24 cellular contexts compared by ENCODE assay signal in the genomic region with DNA sequence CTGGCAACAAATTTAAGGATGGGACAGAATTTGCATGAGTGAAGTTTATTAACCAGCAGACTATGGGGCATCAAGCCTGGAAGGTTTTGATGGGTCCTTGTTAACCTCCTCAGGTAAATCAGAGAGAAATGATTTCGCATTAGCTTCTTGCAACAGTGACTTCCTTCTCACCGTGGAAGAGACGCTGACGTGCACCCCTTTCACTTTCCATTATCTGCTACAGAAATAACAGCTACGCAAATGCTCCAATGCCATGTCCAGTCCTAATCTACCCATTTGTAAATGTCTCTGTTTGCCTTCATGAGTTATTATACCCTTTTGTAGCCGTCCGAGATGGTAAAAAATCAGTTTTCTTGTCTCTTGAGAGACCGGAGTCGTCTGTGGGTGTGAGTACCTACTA.
DNase-seq lines count a peak whose midpoint lies in the region; ATAC-seq and TF ChIP-seq lines count a peak whose summit lies in the region.
"Had no signal": no experiment of that assay in that cellular context is flagged by ENCODE, and none has a peak within 500 bp of the region (broad histone marks: within the 10 kb centered on the region; RNA-seq: fewer than 3 reads in every experiment).

No MANE protein-coding gene starts in this region.

- H3K36me3 Mint-ChIP-seq in activated B cell treated with CpG ODN at 0.5 μM for 24 hours (ENCODE audit: low read depth), result peaks cover 76% of the 10 kb centered on the region
- H3K36me3 Mint-ChIP-seq: CD14-positive monocyte had no signal

- WGBS in thyroid gland, 2 donors, result 90 to 93% methylated on average over 9 of the region's 9 CpGs

- H3K9me3 Mint-ChIP-seq in activated B cell treated with CpG ODN at 0.5 μM for 24 hours, result no peaks in the 10 kb centered on the region
- H3K9me3 Mint-ChIP-seq: CD8-positive, alpha-beta memory T cell had no signal

- peaks cover 5% of the 10 kb centered on the region for H3K4me1 Mint-ChIP-seq in activated B cell treated with CpG ODN at 0.5 μM for 24 hours
- H3K4me1 Mint-ChIP-seq: CD8-positive, alpha-beta memory T cell had no signal

- POLR2A ChIA-PET in activated B cell treated with CpG ODN at 0.5 μM for 24 hours (lab: Charles Lee), result no interaction called here

- no peak overlapping the region for H3K27ac ChIP-seq in thyroid gland
- H3K27ac ChIP-seq: A549, SJSA1 had no signal

- ATAC-seq in HG03432 (IDR thresholded peaks at IDR 0.05; ENCODE audit: unreplicated experiment) (peak; percentile 92), activated B cell treated with CpG ODN at 0.5 μM for 24 hours (ENCODE audit: low read depth) (no peak), HG03135 (IDR thresholded peaks at IDR 0.05; ENCODE audit: unreplicated experiment) (no peak)
- ATAC-seq: A549, HCT116 had no signal

- H3K9me3 ChIP-seq in thyroid gland, result no peaks in the 10 kb centered on the region
- H3K9me3 ChIP-seq: A549, SJSA1 had no signal

- CTCF ChIA-PET in activated B cell treated with CpG ODN at 0.5 μM for 24 hours (lab: Charles Lee), result no interaction called here

- peak overlapping the region; percentile 10 for H3K27ac Mint-ChIP-seq in activated B cell treated with CpG ODN at 0.5 μM for 24 hours
- H3K27ac Mint-ChIP-seq: CD14-positive monocyte had no signal

- TF ChIP-seq CTCF in GM12865 (IDR thresholded peaks at IDR 0.05; ENCODE audit: insufficient read depth, low read depth, low read length, missing control alignments) (no peak), activated B cell treated with CpG ODN at 0.5 μM for 24 hours (IDR thresholded peaks at IDR 0.05) (no peak), thyroid gland (IDR thresholded peaks at IDR 0.05) (no peak)

- intact Hi-C loops in activated B cell treated with CpG ODN at 0.5 μM for 24 hours (cut with micrococcal nuclease), result no loop called here
- intact Hi-C loops in thyroid gland (cut with DNase I), result no loop called here
- intact Hi-C loops in head of caudate nucleus (cut with DNase I), result no loop called here

- H3K4me3 ChIP-seq in GM12865 (ENCODE audit: low read depth, low read length) (peak overlapping the region; percentile 12; the same call in 1 of the 2 replicates), thyroid gland (replicated peaks in 1 of 3) (no peak overlapping the region)
- H3K4me3 ChIP-seq: A549, SJSA1 had no signal

- in situ Hi-C loops in G401 (cut with HindIII; ENCODE audit: low sequenced_read_pairs), result no loop called here

- no peaks in the 10 kb centered on the region for H3K4me1 ChIP-seq in thyroid gland
- H3K4me1 ChIP-seq: A549, SJSA1 had no signal

- TF ChIP-seq POLR2A in thyroid gland (IDR thresholded peaks at IDR 0.05), result no peak

- DNase-seq in GM12865 (ENCODE audit: low read depth) (peak; percentile 18), activated B cell treated with CpG ODN at 0.5 μM for 24 hours (no peak), thyroid gland (no peak), head of caudate nucleus (no peak), G401 (ENCODE audit: low spot score) (no peak)
- DNase-seq: AML-193; CD8-positive, alpha-beta memory T cell; DND-41; MV-4-11; NCI-H1105; NCI-H1436 treated with DMSO at 0.1 percent for 48 hours; NCI-H1930; NCI-H446 treated with DMSO at 0.1 percent for 48 hours; NCI-H526; NCI-H82; Right ventricle myocardium superior; RPMI8226; T-helper 2 cell had no signal

- H3K36me3 ChIP-seq in thyroid gland, result no peaks in the 10 kb centered on the region

- H3K27me3 ChIP-seq in thyroid gland, result no peaks in the 10 kb centered on the region
- H3K27me3 ChIP-seq: SJSA1 had no signal

- no peaks in the 10 kb centered on the region for H3K27me3 Mint-ChIP-seq in activated B cell treated with CpG ODN at 0.5 μM for 24 hours
- H3K27me3 Mint-ChIP-seq: CD8-positive, alpha-beta memory T cell had no signal

- peak overlapping the region; percentile 3 for H3K4me3 Mint-ChIP-seq in activated B cell treated with CpG ODN at 0.5 μM for 24 hours
- H3K4me3 Mint-ChIP-seq: CD14-positive monocyte; CD8-positive, alpha-beta memory T cell had no signal
